In the genomic region with DNA sequence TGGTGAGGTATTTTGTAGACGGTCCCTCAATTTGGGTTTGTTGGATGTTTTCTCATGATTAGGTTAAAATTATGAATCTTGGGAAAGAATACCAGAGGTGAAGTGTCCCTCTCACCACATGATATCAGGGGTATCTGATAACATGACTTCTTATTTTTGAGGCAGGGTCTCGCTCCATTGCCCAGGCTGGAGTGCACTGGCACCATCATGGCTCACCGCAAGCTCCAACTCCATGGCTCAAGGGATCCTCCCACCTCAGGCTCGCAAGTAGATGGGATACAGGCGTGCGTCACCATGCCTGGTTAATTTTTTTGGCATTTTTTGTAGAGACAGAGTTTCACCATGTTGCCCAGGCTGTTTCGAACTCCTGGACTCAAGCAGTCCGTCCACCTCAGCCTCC, we compare ENCODE assay signal across 9 cellular contexts.
"Had no signal": no experiment of that assay in that cellular context is flagged by ENCODE, and none has a peak within 500 bp of the region (broad histone marks: within the 10 kb centered on the region; RNA-seq: fewer than 3 reads in every experiment).

No MANE protein-coding gene starts in this region.

- H3K4me3 Mint-ChIP-seq: HFFc6, IgD-negative memory B cell had no signal

- H3K9me3 Mint-ChIP-seq: HFFc6 had no signal

- H3K4me1 Mint-ChIP-seq: IgD-negative memory B cell had no signal

- H3K27ac ChIP-seq: HL-60 had no signal

- H3K4me3 ChIP-seq: HAP-1 had no signal

- H3K36me3 ChIP-seq: HAP-1 had no signal

- DNase-seq: GOT3, H7, HFFc6, KBM-7 had no signal

- H3K27ac Mint-ChIP-seq: HFFc6 had no signal

- ATAC-seq: HCT116, HepG2 had no signal

- H3K9me3 ChIP-seq: HAP-1 had no signal
